8 cellular contexts compared by ENCODE assay signal in the genomic region with DNA sequence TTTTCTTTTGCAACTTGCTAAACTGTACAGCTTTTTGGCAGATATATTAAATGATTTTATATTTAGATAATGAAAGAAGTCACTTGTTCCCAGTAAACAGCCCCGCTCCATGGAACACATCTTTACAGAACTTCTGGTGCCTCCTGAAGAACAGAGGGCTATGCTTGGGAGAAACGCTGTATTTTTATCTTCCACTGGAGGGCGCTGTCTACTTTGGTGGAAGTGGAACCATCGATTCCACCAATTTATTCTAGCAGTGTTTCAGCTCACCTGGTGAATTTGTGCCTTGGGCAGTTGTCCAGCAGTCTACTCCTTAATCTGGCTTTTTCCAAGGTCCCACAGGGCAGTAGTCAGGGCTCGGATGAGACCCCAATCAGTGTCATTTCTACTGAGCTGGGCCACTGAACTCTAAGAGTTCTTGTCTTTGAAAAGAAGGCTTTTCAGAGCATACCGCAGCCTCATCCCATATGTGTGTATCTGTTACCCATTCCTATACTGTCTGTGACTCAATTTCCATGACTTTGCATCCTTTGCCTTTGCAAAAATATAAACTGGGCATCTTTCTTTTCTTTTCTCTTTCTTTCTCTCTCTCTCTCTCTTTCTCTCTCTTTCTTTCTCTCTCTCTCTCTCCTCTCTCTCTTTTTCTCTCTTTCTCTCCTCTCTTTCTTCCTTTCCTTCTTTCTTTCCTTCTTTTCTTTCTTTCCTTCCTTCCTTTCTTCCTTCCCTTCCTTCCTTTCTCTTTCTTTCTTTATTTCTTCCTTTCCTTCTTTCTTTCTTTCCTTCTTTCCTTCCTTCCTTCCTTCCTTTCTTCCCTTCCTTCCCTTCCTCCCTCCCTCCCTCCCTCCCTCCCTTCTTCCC.
DNase-seq lines count a peak whose midpoint lies in the region; ATAC-seq and TF ChIP-seq lines count a peak whose summit lies in the region.

No MANE protein-coding gene starts in this region.

- no peaks in the 10 kb centered on the region for H3K79me2 ChIP-seq in OCI-LY1 (ENCODE audit: insufficient read depth, low read length)

- H3K4me3 ChIP-seq in OCI-LY1 (ENCODE audit: low read depth, low read length, poor library complexity, severe bottlenecking) (no peak overlapping the region), lung (no peak overlapping the region)

- TF ChIP-seq CTCF in OCI-LY1 (IDR thresholded peaks at IDR 0.05; ENCODE audit: low read length) (peak; percentile 78), lung (IDR thresholded peaks at IDR 0.05; ENCODE audit: control extremely low read depth, extremely low read depth) (peak; percentile 34)

- no peak overlapping the region for H3K4me3 Mint-ChIP-seq in activated T-helper 2 cell treated with anti-CD3 and anti-CD28 coated beads, Interferon-gamma antibody, Interleukin-2, Interleukin-4, amounts not matched to agents 10 μg/mL and 5 μg/mL and 100 μg/mL, durations not matched to agents 14 hours and 24 hours and 36 hours (ENCODE audit: low read depth)

- peak; percentile 43 to 78 for DNase-seq in NCI-H524 (lab: John Stamatoyannopoulos, UW)
- no peak for DNase-seq in NCI-H524 treated with DMSO at 0.1 percent for 48 hours (lab: John Stamatoyannopoulos, UW)
- peak; percentile 45 for DNase-seq in HT1080 (ENCODE audit: low read depth)
- peak; percentile 7 for DNase-seq in cerebellum (ENCODE audit: low spot score)
- DNase-seq in lung (ENCODE audit: low spot score): peak; percentile 51
- no peak for DNase-seq in activated T-helper 2 cell treated with anti-CD3 and anti-CD28 coated beads, Interferon-gamma antibody, Interleukin-2, Interleukin-4, amounts not matched to agents 10 μg/mL and 5 μg/mL and 100 μg/mL, durations not matched to agents 14 hours and 24 hours and 36 hours (ENCODE audit: low spot score)

- H3K4me2 ChIP-seq in OCI-LY1 (ENCODE audit: low read length): no peak overlapping the region

- H3K27me3 ChIP-seq in OCI-LY1 (ENCODE audit: insufficient read depth, low read length): no peaks in the 10 kb centered on the region
- H3K27me3 ChIP-seq in lung (ENCODE audit: control insufficient read depth, insufficient read depth): no peaks in the 10 kb centered on the region

- H3K4me1 ChIP-seq in OCI-LY1 (ENCODE audit: insufficient read depth, low read length, severe bottlenecking) (no peaks in the 10 kb centered on the region), lung (ENCODE audit: control insufficient read depth in 2 of 2, insufficient read depth in 2 of 2, low read length in 2 of 2) (no peaks in the 10 kb centered on the region)

- H2AFZ ChIP-seq in OCI-LY1 (ENCODE audit: low read length): no peak overlapping the region

- intact Hi-C loops in activated T-helper 2 cell treated with anti-CD3 and anti-CD28 coated beads, Interferon-gamma antibody, Interleukin-2, Interleukin-4, amounts not matched to agents 10 μg/mL and 5 μg/mL and 100 μg/mL, durations not matched to agents 14 hours and 24 hours and 36 hours (cut with micrococcal nuclease): no loop called here

- no peaks in the 10 kb centered on the region for H4K20me1 ChIP-seq in OCI-LY1 (ENCODE audit: insufficient read depth, low read length)

- no peak overlapping the region for H3K27ac Mint-ChIP-seq in activated T-helper 2 cell treated with anti-CD3 and anti-CD28 coated beads, Interferon-gamma antibody, Interleukin-2, Interleukin-4, amounts not matched to agents 10 μg/mL and 5 μg/mL and 100 μg/mL, durations not matched to agents 14 hours and 24 hours and 36 hours

- H3K9me2 ChIP-seq in OCI-LY1 (ENCODE audit: low read depth, low read length): no peaks in the 10 kb centered on the region

- H3K27me3 Mint-ChIP-seq in activated T-helper 2 cell treated with anti-CD3 and anti-CD28 coated beads, Interferon-gamma antibody, Interleukin-2, Interleukin-4, amounts not matched to agents 10 μg/mL and 5 μg/mL and 100 μg/mL, durations not matched to agents 14 hours and 24 hours and 36 hours (ENCODE audit: low read depth): no peaks in the 10 kb centered on the region

- no peak overlapping the region for H3K27ac ChIP-seq in OCI-LY1 (ENCODE audit: low read depth, low read length, poor library complexity, severe bottlenecking)
- no peak overlapping the region for H3K27ac ChIP-seq in lung (ENCODE audit: low read depth in 1 of 2, low read length in 1 of 2)

- H3K36me3 Mint-ChIP-seq in activated T-helper 2 cell treated with anti-CD3 and anti-CD28 coated beads, Interferon-gamma antibody, Interleukin-2, Interleukin-4, amounts not matched to agents 10 μg/mL and 5 μg/mL and 100 μg/mL, durations not matched to agents 14 hours and 24 hours and 36 hours (ENCODE audit: low read depth): no peaks in the 10 kb centered on the region

- ATAC-seq in lung (ENCODE audit: insufficient read depth, low FRiP score) (peak; percentile 58), GM19467 (IDR thresholded peaks at IDR 0.05; ENCODE audit: unreplicated experiment) (no peak)

- no peaks in the 10 kb centered on the region for H3F3A ChIP-seq in OCI-LY1 (ENCODE audit: insufficient read depth, low read length)

- H3K9ac ChIP-seq in OCI-LY1 (ENCODE audit: low read length): no peak overlapping the region

- H3K9me3 ChIP-seq in OCI-LY1 (ENCODE audit: low read length) (no peaks in the 10 kb centered on the region), lung (ENCODE audit: control insufficient read depth in 2 of 2, insufficient read depth in 1 of 2, low read length in 1 of 2) (peaks cover 0 to 4% of the 10 kb centered on the region in 2 donors)

- no peaks in the 10 kb centered on the region for H3K9me3 Mint-ChIP-seq in activated T-helper 2 cell treated with anti-CD3 and anti-CD28 coated beads, Interferon-gamma antibody, Interleukin-2, Interleukin-4, amounts not matched to agents 10 μg/mL and 5 μg/mL and 100 μg/mL, durations not matched to agents 14 hours and 24 hours and 36 hours

- 37 to 40% methylated on average over 6 of the region's 6 CpGs for WGBS in lung, 2 donors

- no peaks in the 10 kb centered on the region for H3K4me1 Mint-ChIP-seq in activated T-helper 2 cell treated with anti-CD3 and anti-CD28 coated beads, Interferon-gamma antibody, Interleukin-2, Interleukin-4, amounts not matched to agents 10 μg/mL and 5 μg/mL and 100 μg/mL, durations not matched to agents 14 hours and 24 hours and 36 hours (ENCODE audit: low read depth)

- H3K36me3 ChIP-seq in OCI-LY1 (ENCODE audit: insufficient read depth, low read length) (no peaks in the 10 kb centered on the region), lung (ENCODE audit: control insufficient read depth in 2 of 2, insufficient read depth in 2 of 2, low read length in 2 of 2) (no peaks in the 10 kb centered on the region)

Comparison
In these comparisons a context has a peak if more than half of its experiments do, and no peak if none do; other contexts are left out.
1. DNase-seq: peak in NCI-H524 (2 of 2), HT1080 (single experiment), cerebellum (single experiment) and lung (single experiment); none in NCI-H524 treated with DMSO at 0.1 percent for 48 hours (single experiment) and activated T-helper 2 cell treated with anti-CD3 and anti-CD28 coated beads, Interferon-gamma antibody, Interleukin-2, Interleukin-4, amounts not matched to agents 10 μg/mL and 5 μg/mL and 100 μg/mL, durations not matched to agents 14 hours and 24 hours and 36 hours (single experiment).